In the genomic region with DNA sequence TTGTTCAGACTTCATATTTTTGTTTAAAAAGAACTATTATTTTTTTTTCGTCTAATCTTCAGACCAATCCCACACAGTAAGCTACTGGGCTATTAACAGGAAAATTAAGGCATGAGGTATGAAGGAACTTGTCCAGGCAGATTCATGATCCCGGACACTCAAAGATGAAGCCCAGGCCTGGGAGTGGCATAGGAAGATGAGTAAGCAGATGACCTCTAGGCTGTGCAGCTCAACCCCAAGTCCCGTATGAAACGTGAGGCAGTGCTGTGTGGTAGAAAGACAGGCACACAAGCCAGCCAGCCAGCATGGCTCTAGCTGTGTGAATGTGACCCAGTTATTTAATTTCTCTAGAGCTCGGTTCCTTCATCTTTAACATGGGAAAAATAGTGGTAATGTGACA, we compare ENCODE assay signal across 24 cellular contexts.
"Had no signal": no experiment of that assay in that cellular context is flagged by ENCODE, and none has a peak within 500 bp of the region (broad histone marks: within the 10 kb centered on the region; RNA-seq: fewer than 3 reads in every experiment).

No MANE protein-coding gene starts in this region.

- H3K9me3 Mint-ChIP-seq: activated CD4-positive, alpha-beta memory T cell treated with anti-CD3 and anti-CD28 coated beads for 36 hours; activated T-helper 1 cell treated with anti-CD3 and anti-CD28 coated beads, Interleukin-12 subunit alpha, Interleukin-12 subunit beta, Interleukin-2, Interleukin-4 antibody, amounts not matched to agents 30 ng/mL and 10 ng/mL and 1 ng/mL, durations not matched to agents 14 hours and 24 hours and 36 hours; effector memory CD8-positive, alpha-beta T cell; memory B cell; naive B cell; neural crest cell; stimulated activated memory B cell treated with anti-CD40 and anti-IgM and Interleukin-4, amounts not matched to agents 10 μg/mL and 1 μg/mL and 100 μg/mL, for 72 hours; T-helper 1 cell treated with Interleukin-12 subunit alpha and Interleukin-12 subunit beta and Interleukin-4 antibody, amounts not matched to agents 30 μg/mL and 1 μg/mL, for 36 hours had no signal

- H3K27ac ChIP-seq: gastroesophageal sphincter, heart left ventricle, prostate gland, skin epidermis, thoracic aorta, upper lobe of right lung had no signal

- H3K4me1 ChIP-seq: gastroesophageal sphincter, heart left ventricle, prostate gland, upper lobe of right lung had no signal

- H3K27me3 Mint-ChIP-seq: activated CD4-positive, alpha-beta memory T cell treated with anti-CD3 and anti-CD28 coated beads for 36 hours; naive B cell; stimulated activated memory B cell treated with anti-CD40 and anti-IgM and Interleukin-4, amounts not matched to agents 10 μg/mL and 1 μg/mL and 100 μg/mL, for 72 hours had no signal

- H3K4me1 Mint-ChIP-seq: memory B cell; naive B cell; stimulated activated memory B cell treated with anti-CD40 and anti-IgM and Interleukin-4, amounts not matched to agents 10 μg/mL and 1 μg/mL and 100 μg/mL, for 72 hours had no signal

- H3K36me3 Mint-ChIP-seq: activated CD4-positive, alpha-beta memory T cell treated with anti-CD3 and anti-CD28 coated beads for 36 hours; activated naive CD4-positive, alpha-beta T cell treated with anti-CD3 and anti-CD28 coated beads, Interleukin-2, amount 50 U/mL, for 72 hours; memory B cell; naive B cell; stimulated activated memory B cell treated with anti-CD40 and anti-IgM and Interleukin-4, amounts not matched to agents 10 μg/mL and 1 μg/mL and 100 μg/mL, for 72 hours had no signal

- H3K36me3 ChIP-seq: gastroesophageal sphincter, heart left ventricle, prostate gland, thoracic aorta, upper lobe of right lung had no signal

- ATAC-seq: effector memory CD8-positive, alpha-beta T cell; gastroesophageal sphincter; heart left ventricle; left ventricle myocardium superior; mucosa of descending colon; right cardiac atrium; stimulated activated memory B cell treated with anti-CD40 and anti-IgM and Interleukin-4, amounts not matched to agents 10 μg/mL and 1 μg/mL and 100 μg/mL, for 72 hours; upper lobe of right lung had no signal

- H3K27ac Mint-ChIP-seq: activated CD4-positive, alpha-beta memory T cell treated with anti-CD3 and anti-CD28 coated beads for 36 hours; activated naive CD4-positive, alpha-beta T cell treated with anti-CD3 and anti-CD28 coated beads, Interleukin-2, amount 50 U/mL, for 72 hours; activated T-helper 1 cell treated with anti-CD3 and anti-CD28 coated beads, Interleukin-12 subunit alpha, Interleukin-12 subunit beta, Interleukin-2, Interleukin-4 antibody, amounts not matched to agents 30 ng/mL and 10 ng/mL and 1 ng/mL, durations not matched to agents 14 hours and 24 hours and 36 hours; effector memory CD8-positive, alpha-beta T cell; memory B cell; naive B cell; stimulated activated memory B cell treated with anti-CD40 and anti-IgM and Interleukin-4, amounts not matched to agents 10 μg/mL and 1 μg/mL and 100 μg/mL, for 72 hours; T-helper 1 cell treated with Interleukin-12 subunit alpha and Interleukin-12 subunit beta and Interleukin-4 antibody, amounts not matched to agents 30 μg/mL and 1 μg/mL, for 36 hours had no signal

- H3K27me3 ChIP-seq: gastroesophageal sphincter, heart left ventricle, upper lobe of right lung had no signal

- H3K4me3 Mint-ChIP-seq: activated CD4-positive, alpha-beta memory T cell treated with anti-CD3 and anti-CD28 coated beads for 36 hours; activated T-helper 1 cell treated with anti-CD3 and anti-CD28 coated beads, Interleukin-12 subunit alpha, Interleukin-12 subunit beta, Interleukin-2, Interleukin-4 antibody, amounts not matched to agents 30 ng/mL and 10 ng/mL and 1 ng/mL, durations not matched to agents 14 hours and 24 hours and 36 hours; effector memory CD8-positive, alpha-beta T cell; memory B cell; naive B cell; neural crest cell; stimulated activated memory B cell treated with anti-CD40 and anti-IgM and Interleukin-4, amounts not matched to agents 10 μg/mL and 1 μg/mL and 100 μg/mL, for 72 hours; T-helper 1 cell treated with Interleukin-12 subunit alpha and Interleukin-12 subunit beta and Interleukin-4 antibody, amounts not matched to agents 30 μg/mL and 1 μg/mL, for 36 hours had no signal

- H3K9me3 ChIP-seq: gastroesophageal sphincter, heart left ventricle, mucosa of descending colon, prostate gland, thoracic aorta, upper lobe of right lung had no signal

- DNase-seq: activated CD4-positive, alpha-beta memory T cell treated with anti-CD3 and anti-CD28 coated beads for 36 hours; activated gamma-delta T cell treated with Interleukin-2 at 50 U/mL for 16 hours; activated T-cell treated with anti-CD3 and anti-CD28 coated beads for 4 hours; amniotic stem cell; dermis blood vessel endothelial cell; effector memory CD8-positive, alpha-beta T cell; heart left ventricle; kidney glomerular epithelial cell; left ventricle myocardium superior; mucosa of descending colon; naive B cell; right cardiac atrium; stimulated activated CD4-positive, alpha-beta T cell treated with anti-CD3 and anti-CD28 coated beads, Interleukin-4, amount 100 ng/mL, for 4 hours; upper lobe of right lung had no signal

- H3K4me3 ChIP-seq: gastroesophageal sphincter, heart left ventricle, mucosa of descending colon, prostate gland, skin epidermis, thoracic aorta, upper lobe of right lung had no signal
